In the genomic region with DNA sequence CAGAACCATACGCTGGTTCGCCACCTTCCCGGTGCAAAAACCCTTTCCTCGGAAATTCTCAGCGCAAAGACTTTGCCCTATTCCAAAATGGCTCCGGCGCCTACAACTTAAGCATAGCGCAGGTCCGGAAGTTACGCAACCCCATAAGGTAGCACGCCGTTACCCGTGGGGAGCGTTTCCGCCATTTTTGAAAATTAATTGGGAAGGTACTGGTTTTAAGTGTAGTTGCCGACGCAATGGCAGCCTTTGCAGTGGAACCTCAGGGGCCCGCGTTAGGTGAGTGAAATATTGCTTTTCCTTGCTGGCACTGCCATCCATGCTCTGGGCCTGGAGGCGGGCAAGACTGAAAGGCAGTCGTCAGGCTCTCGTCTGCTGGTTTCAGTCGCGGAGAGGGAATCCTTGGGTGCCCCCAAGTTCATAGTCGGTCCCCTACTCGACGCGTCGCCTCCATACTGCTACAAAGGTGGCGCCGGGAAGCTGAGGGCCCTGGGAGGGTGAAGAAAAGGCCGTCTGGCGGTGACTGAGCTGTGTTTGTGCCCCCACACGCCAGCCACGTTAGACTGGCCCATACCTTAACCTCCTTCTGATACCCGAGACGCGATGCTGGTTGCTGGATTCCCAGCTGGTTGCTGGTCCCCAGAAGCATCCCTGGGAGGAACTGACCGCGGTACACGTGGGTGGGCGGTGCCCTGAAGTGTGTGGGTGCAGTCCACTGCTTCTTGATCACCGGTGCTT, we compare ENCODE assay signal across 8 cellular contexts. TPM values are rescaled to one million over a fixed set of nuclear protein-coding genes. Genes with fewer than 3 reads are reported as not detected.
DNase-seq lines count a peak whose midpoint lies in the region; ATAC-seq and TF ChIP-seq lines count a peak whose summit lies in the region.

A gene with protein sequence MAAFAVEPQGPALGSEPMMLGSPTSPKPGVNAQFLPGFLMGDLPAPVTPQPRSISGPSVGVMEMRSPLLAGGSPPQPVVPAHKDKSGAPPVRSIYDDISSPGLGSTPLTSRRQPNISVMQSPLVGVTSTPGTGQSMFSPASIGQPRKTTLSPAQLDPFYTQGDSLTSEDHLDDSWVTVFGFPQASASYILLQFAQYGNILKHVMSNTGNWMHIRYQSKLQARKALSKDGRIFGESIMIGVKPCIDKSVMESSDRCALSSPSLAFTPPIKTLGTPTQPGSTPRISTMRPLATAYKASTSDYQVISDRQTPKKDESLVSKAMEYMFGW (plus strand): TSS at position 222 of the 735 bp plus-strand sequence. CDS start 15 bp downstream, at position 237.

- H3K4me3 ChIP-seq in GM12865 (ENCODE audit: low read depth, low read length), result peak within 1 kb of the TSS; percentile 67
- H3K4me3 ChIP-seq in cardiac muscle cell, result peak within 1 kb of the TSS; percentile 63
- peak within 1 kb of the TSS; percentile 87 for H3K4me3 ChIP-seq in parathyroid adenoma (ENCODE audit: low read depth, low read length)
- H3K4me3 ChIP-seq in transverse colon, result peak within 1 kb of the TSS; percentile 69 to 80 (median 72)

- H3K27ac ChIP-seq in cardiac muscle cell (peak within 1 kb of the TSS; percentile 91), parathyroid adenoma (peak within 1 kb of the TSS; percentile 86), transverse colon (peak within 1 kb of the TSS; percentile 89 to 95 (median 93))

- peak within 1 kb of the TSS; percentile 97 for H3K27ac Mint-ChIP-seq in activated naive CD8-positive, alpha-beta T cell treated with anti-CD3 and anti-CD28 coated beads, Interleukin-2, amount 50 U/mL, for 24 hours

- H3K4me1 Mint-ChIP-seq in activated naive CD8-positive, alpha-beta T cell treated with anti-CD3 and anti-CD28 coated beads, Interleukin-2, amount 50 U/mL, for 24 hours, result peaks cover 40% of the 10 kb centered on the region

- no peaks in the 10 kb centered on the region for H3K36me3 ChIP-seq in cardiac muscle cell
- no peaks in the 10 kb centered on the region for H3K36me3 ChIP-seq in parathyroid adenoma (ENCODE audit: control insufficient read depth, insufficient read depth, low read length)
- H3K36me3 ChIP-seq in transverse colon, result peaks cover 0 to 6% (median 0%) of the 10 kb centered on the region in 4 donors

- peaks cover 11% of the 10 kb centered on the region for H3K27me3 Mint-ChIP-seq in activated naive CD8-positive, alpha-beta T cell treated with anti-CD3 and anti-CD28 coated beads, Interleukin-2, amount 50 U/mL, for 24 hours

- 0% methylated on average over 40 of the region's 43 CpGs; no CpG with 5 or more reads in 1 of the 2 donors for WGBS in transverse colon (ENCODE audit: low coverage in 1 of 2), 2 donors

- in situ Hi-C loops in transverse colon (cut with MboI; ENCODE audit: low pct_ligation_motif_present in 1 of 4, low pct_unique_long_range_greater_than_20kb in 1 of 4, low sequenced_read_pairs in 3 of 4), result no loop called here

- TF ChIP-seq CTCF in GM12865 (IDR thresholded peaks at IDR 0.05; ENCODE audit: insufficient read depth, low read depth, low read length, missing control alignments) (no peak), cardiac muscle cell (IDR thresholded peaks at IDR 0.05; ENCODE audit: low read depth, low read length) (no peak), parathyroid adenoma (IDR thresholded peaks at IDR 0.05) (no peak), transverse colon (IDR thresholded peaks at IDR 0.05) (no peak)

- H3K4me2 ChIP-seq in parathyroid adenoma (ENCODE audit: low read length), result peak within 1 kb of the TSS; percentile 87

- no peak for TF ChIP-seq POLR2A in transverse colon (IDR thresholded peaks at IDR 0.05)

- H3K4me3 Mint-ChIP-seq in activated naive CD8-positive, alpha-beta T cell treated with anti-CD3 and anti-CD28 coated beads, Interleukin-2, amount 50 U/mL, for 24 hours, result peak within 1 kb of the TSS; percentile 97

- H3K36me3 Mint-ChIP-seq in activated naive CD8-positive, alpha-beta T cell treated with anti-CD3 and anti-CD28 coated beads, Interleukin-2, amount 50 U/mL, for 24 hours (ENCODE audit: low read depth), result peaks cover 20% of the 10 kb centered on the region

- H2AFZ ChIP-seq in parathyroid adenoma, result peak within 1 kb of the TSS; percentile 98

- peaks cover 10% of the 10 kb centered on the region for H3K79me2 ChIP-seq in parathyroid adenoma

- no peaks in the 10 kb centered on the region for H3K9me3 Mint-ChIP-seq in activated naive CD8-positive, alpha-beta T cell treated with anti-CD3 and anti-CD28 coated beads, Interleukin-2, amount 50 U/mL, for 24 hours

- peak; percentile 92 for DNase-seq in GM12865 (ENCODE audit: low read depth)
- DNase-seq in NCI-H1417 treated with DMSO at 0.1 percent for 48 hours (lab: John Stamatoyannopoulos, UW), result peak; percentile 51
- peak; percentile 92 for DNase-seq in SW480 (ENCODE audit: low spot score)
- DNase-seq in activated naive CD8-positive, alpha-beta T cell treated with anti-CD3 and anti-CD28 coated beads, Interleukin-2, amount 50 U/mL, for 24 hours, result peak; percentile 85
- DNase-seq in cardiac muscle cell (ENCODE audit: low read depth in 1 of 2, low spot score in 1 of 2), result peak; percentile 94 to 95
- DNase-seq in transverse colon, result peak; percentile 89

- H3K9me3 ChIP-seq in cardiac muscle cell (ENCODE audit: low read depth) (no peaks in the 10 kb centered on the region), parathyroid adenoma (ENCODE audit: control insufficient read depth, low read length) (no peaks in the 10 kb centered on the region), transverse colon (no peaks in the 10 kb centered on the region)

- H3K27me3 ChIP-seq in cardiac muscle cell (no peaks in the 10 kb centered on the region), parathyroid adenoma (ENCODE audit: control insufficient read depth, insufficient read depth, low read length) (no peaks in the 10 kb centered on the region), transverse colon (no peaks in the 10 kb centered on the region)

- H3K4me1 ChIP-seq in cardiac muscle cell (ENCODE audit: low read depth) (peaks cover 3% of the 10 kb centered on the region), parathyroid adenoma (no peaks in the 10 kb centered on the region), transverse colon (peaks cover 7 to 21% (median 13%) of the 10 kb centered on the region in 4 donors)

- intact Hi-C loops in transverse colon (cut with DNase I; ENCODE audit: low total_unique reads), result no loop called here

- peak within 1 kb of the TSS; percentile 25 for H3K9ac ChIP-seq in parathyroid adenoma

- no peak for TF ChIP-seq EP300 in transverse colon (IDR thresholded peaks at IDR 0.05; ENCODE audit: low read depth)

- peak; percentile 92 for ATAC-seq in HG02763 (IDR thresholded peaks at IDR 0.05; ENCODE audit: unreplicated experiment)
- ATAC-seq in activated naive CD8-positive, alpha-beta T cell treated with anti-CD3 and anti-CD28 coated beads, Interleukin-2, amount 50 U/mL, for 24 hours, result peak; percentile 94

RNA-seq across cellular contexts. Expression of the gene that starts here (rescaled TPM):
- total RNA-seq in cardiac muscle cell (7.8 and 12.1 TPM in 2 replicates), transverse colon (10 to 100 TPM in 1 of 4 donors, 1 to 10 TPM in 2, under 1 TPM in 1; 0.75 to 29.1 (median 8.0) TPM)
- 19.3 and 19.7 TPM in 2 replicates for polyA plus RNA-seq in cardiac muscle cell

Comparison
In these comparisons a context has a peak if more than half of its experiments do, and no peak if none do; other contexts are left out.
1. Peak in every context shown above with its lines: DNase-seq, ATAC-seq, H3K4me3 ChIP-seq and H3K27ac ChIP-seq.